ENCODE assay signal across 23 cellular contexts in genomic region chr22:29988719-29989118, GRCh38.
"Had no signal": no experiment of that assay in that cellular context is flagged by ENCODE, and none has a peak within 500 bp of the region (broad histone marks: within the 10 kb centered on the region; RNA-seq: fewer than 3 reads in every experiment).

No MANE protein-coding gene starts in this region.

- H3K4me3 Mint-ChIP-seq: dendritic cell treated with granulocyte-macrophage colony-stimulating factor and Interleukin-4, amounts not matched to agents 40 ng/mL and 50 ng/mL, for 4 days; memory B cell; neural crest cell; stimulated activated naive CD8-positive, alpha-beta T cell treated with anti-CD3 and anti-CD28 coated beads, Interleukin-15, Interleukin-2, amounts not matched to agents 100 ng/mL and 50 ng/mL, for 24 hours; T-helper 1 cell treated with Interleukin-12 subunit alpha and Interleukin-12 subunit beta and Interleukin-4 antibody, amounts not matched to agents 30 μg/mL and 1 μg/mL, for 36 hours had no signal

- H3K27ac Mint-ChIP-seq: dendritic cell treated with granulocyte-macrophage colony-stimulating factor and Interleukin-4, amounts not matched to agents 40 ng/mL and 50 ng/mL, for 4 days; memory B cell; naive B cell; progenitor cell of endocrine pancreas; stimulated activated naive CD8-positive, alpha-beta T cell treated with anti-CD3 and anti-CD28 coated beads, Interleukin-15, Interleukin-2, amounts not matched to agents 100 ng/mL and 50 ng/mL, for 24 hours; T-helper 1 cell treated with Interleukin-12 subunit alpha and Interleukin-12 subunit beta and Interleukin-4 antibody, amounts not matched to agents 30 μg/mL and 1 μg/mL, for 36 hours had no signal

- H3K9me3 Mint-ChIP-seq: dendritic cell treated with granulocyte-macrophage colony-stimulating factor and Interleukin-4, amounts not matched to agents 40 ng/mL and 50 ng/mL, for 4 days; memory B cell; naive B cell; neural crest cell; stimulated activated naive CD8-positive, alpha-beta T cell treated with anti-CD3 and anti-CD28 coated beads, Interleukin-15, Interleukin-2, amounts not matched to agents 100 ng/mL and 50 ng/mL, for 24 hours; T-helper 1 cell treated with Interleukin-12 subunit alpha and Interleukin-12 subunit beta and Interleukin-4 antibody, amounts not matched to agents 30 μg/mL and 1 μg/mL, for 36 hours had no signal

- H3K4me3 ChIP-seq: esophagus squamous epithelium, gastroesophageal sphincter, heart right ventricle, mucosa of descending colon, transverse colon, vagina had no signal

- DNase-seq: activated CD4-positive, alpha-beta T cell treated with anti-CD3 and anti-CD28 coated beads for 1 hour; activated CD8-positive, alpha-beta memory T cell treated with anti-CD3 and anti-CD28 coated beads for 24 hours; activated CD8-positive, alpha-beta memory T cell treated with anti-CD3 and anti-CD28 coated beads, Interleukin-2, amount 50 U/mL, for 48 hours; activated effector memory CD4-positive, alpha-beta T cell treated with Interleukin-2 at 50 U/mL for 16 hours; activated naive CD4-positive, alpha-beta T cell treated with anti-CD3 and anti-CD28 coated beads, Interleukin-2, amount 50 U/mL, for 16 hours; activated T-cell treated with anti-CD3 and anti-CD28 coated beads, Interleukin-2, amount 50 U/mL, for 48 hours; cerebellar nuclear complex; effector CD8-positive, alpha-beta T cell; esophagus squamous epithelium; heart right ventricle; mucosa of descending colon; naive B cell; stimulated activated CD4-positive, alpha-beta T cell treated with anti-CD3 and anti-CD28 coated beads, Interleukin-2, amount 100 ng/mL, for 24 hours; transverse colon; WERI-Rb-1 had no signal

- H3K4me1 Mint-ChIP-seq: memory B cell had no signal

- ATAC-seq: gastroesophageal sphincter, heart right ventricle, mucosa of descending colon had no signal
